ENCODE assay signal across 8 cellular contexts in the genomic region with DNA sequence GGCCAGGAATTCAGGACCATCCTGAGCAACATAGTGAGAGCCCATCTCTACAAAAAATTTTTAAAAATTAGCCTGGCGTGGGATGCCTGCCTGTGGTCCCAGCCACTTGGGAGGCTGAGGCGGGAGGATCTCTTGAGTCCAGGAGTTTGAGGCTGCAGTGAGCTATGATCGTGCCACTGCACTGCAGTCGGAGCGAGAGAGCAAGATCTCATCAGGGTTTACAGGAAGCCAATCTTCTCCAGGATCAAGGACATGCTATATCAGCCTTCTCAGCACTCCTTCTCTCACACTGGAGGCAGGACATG. TPM values are rescaled to one million over a fixed set of nuclear protein-coding genes. Genes with fewer than 3 reads are reported as not detected.
DNase-seq lines count a peak whose midpoint lies in the region; ATAC-seq and TF ChIP-seq lines count a peak whose summit lies in the region.

No MANE protein-coding gene starts in this region.

- no peaks in the 10 kb centered on the region for H3F3A ChIP-seq in OCI-LY1 (ENCODE audit: insufficient read depth, low read length)

- peak overlapping the region; percentile 66 to 72 for H3K4me3 ChIP-seq in CD4-positive, alpha-beta memory T cell (ENCODE audit: low read length in 2 of 2)
- H3K4me3 ChIP-seq in OCI-LY1 (ENCODE audit: low read depth, low read length, poor library complexity, severe bottlenecking), result peak overlapping the region; percentile 68
- H3K4me3 ChIP-seq in duodenal mucosa (ENCODE audit: low read depth in 1 of 2, low read length in 2 of 2), result peak overlapping the region; percentile 12 to 81
- peak overlapping the region in 1 of 2 donors; percentile 67 for H3K4me3 ChIP-seq in neuronal stem cell (ENCODE audit: low read length in 2 of 2)

- no peaks in the 10 kb centered on the region for H3K9me3 Mint-ChIP-seq in CD4-positive, alpha-beta memory T cell

- H3K14ac ChIP-seq in neuronal stem cell (ENCODE audit: low read length), result no peak overlapping the region

- H3K79me2 ChIP-seq in OCI-LY1 (ENCODE audit: insufficient read depth, low read length), result 0 out of 2 replicates have a peak, but pooled peaks cover 5% of the 10 kb centered on the region

- H3K9me3 ChIP-seq in CD4-positive, alpha-beta memory T cell (ENCODE audit: control insufficient read depth in 1 of 2, low read length in 2 of 2), result no peaks in the 10 kb centered on the region
- H3K9me3 ChIP-seq in OCI-LY1 (ENCODE audit: low read length) (no peaks in the 10 kb centered on the region), duodenal mucosa (ENCODE audit: control insufficient read depth in 1 of 2, low read length in 2 of 2) (no peaks in the 10 kb centered on the region), neuronal stem cell (replicated peaks in 1 of 2; ENCODE audit: control insufficient read depth in 2 of 2, insufficient read depth in 1 of 2, low read depth in 1 of 2, low read length in 2 of 2) (no peaks in the 10 kb centered on the region)

- POLR2A ChIA-PET in CD4-positive, alpha-beta memory T cell (lab: Charles Lee; ENCODE audit: partially characterized antibody), result interaction anchor here (0.6 to 1.6 kb wide), 6 partner anchors 9 to 28 kb away, joined by 3 to 5 read pairs (median 4); no protein-coding TSS in a partner anchor

- H3K4ac ChIP-seq in neuronal stem cell (ENCODE audit: low read length), result no peak overlapping the region

- H3K4me2 ChIP-seq in OCI-LY1 (ENCODE audit: low read length) (peak overlapping the region; percentile 87), neuronal stem cell (ENCODE audit: insufficient read depth, low read length, poor library complexity, severe bottlenecking) (no peak overlapping the region)

- no peak overlapping the region for H2BK120ac ChIP-seq in neuronal stem cell (ENCODE audit: low read depth, low read length)

- peaks cover under 1 to 13% of the 10 kb centered on the region in 2 donors for H3K36me3 Mint-ChIP-seq in CD4-positive, alpha-beta memory T cell

- no peaks in the 10 kb centered on the region for H4K20me1 ChIP-seq in OCI-LY1 (ENCODE audit: insufficient read depth, low read length)

- no peaks in the 10 kb centered on the region for H3K27me3 ChIP-seq in CD4-positive, alpha-beta memory T cell (ENCODE audit: insufficient read depth, low read length)
- H3K27me3 ChIP-seq in OCI-LY1 (ENCODE audit: insufficient read depth, low read length), result no peaks in the 10 kb centered on the region
- H3K27me3 ChIP-seq in duodenal mucosa (ENCODE audit: control insufficient read depth in 1 of 2, insufficient read depth in 2 of 2, low read length in 2 of 2), result no peaks in the 10 kb centered on the region
- H3K27me3 ChIP-seq in neuronal stem cell (ENCODE audit: control insufficient read depth in 3 of 3, insufficient read depth in 3 of 3, low read depth in 1 of 3, low read length in 3 of 3), result no peaks in the 10 kb centered on the region

- ATAC-seq in HG02763 (IDR thresholded peaks at IDR 0.05; ENCODE audit: unreplicated experiment) (no peak), GM21723 (IDR thresholded peaks at IDR 0.05; ENCODE audit: unreplicated experiment) (no peak)

- H2AK5ac ChIP-seq in neuronal stem cell (ENCODE audit: low read depth, low read length), result no peak overlapping the region

- peaks cover 5% of the 10 kb centered on the region for H3K79me1 ChIP-seq in neuronal stem cell (ENCODE audit: low read depth, low read length)

- H4K8ac ChIP-seq in neuronal stem cell (ENCODE audit: low read depth, low read length), result no peak overlapping the region

- TF ChIP-seq CTCF in OCI-LY1 (IDR thresholded peaks at IDR 0.05; ENCODE audit: low read length), result no peak

- H3K36me3 ChIP-seq in CD4-positive, alpha-beta memory T cell (ENCODE audit: insufficient read depth, low read length), result no peaks in the 10 kb centered on the region
- H3K36me3 ChIP-seq in OCI-LY1 (ENCODE audit: insufficient read depth, low read length), result peaks cover 4% of the 10 kb centered on the region; the same call in 1 of the 2 replicates
- H3K36me3 ChIP-seq in duodenal mucosa (ENCODE audit: control insufficient read depth in 1 of 2, insufficient read depth in 2 of 2, low read length in 2 of 2), result no peaks in the 10 kb centered on the region
- peaks cover 0 to 4% of the 10 kb centered on the region in 2 donors for H3K36me3 ChIP-seq in neuronal stem cell (replicated peaks in 1 of 2; ENCODE audit: control insufficient read depth in 2 of 2, insufficient read depth in 2 of 2, low read length in 2 of 2)

- H3K9me2 ChIP-seq in OCI-LY1 (ENCODE audit: low read depth, low read length), result no peaks in the 10 kb centered on the region

- H3K27ac ChIP-seq in CD4-positive, alpha-beta memory T cell (ENCODE audit: low read depth, low read length), result peak overlapping the region; percentile 49
- H3K27ac ChIP-seq in OCI-LY1 (ENCODE audit: low read depth, low read length, poor library complexity, severe bottlenecking), result no peak overlapping the region
- no peak overlapping the region for H3K27ac ChIP-seq in duodenal mucosa (ENCODE audit: low read depth, low read length)
- H3K27ac ChIP-seq in neuronal stem cell (replicated peaks; ENCODE audit: low read length), result no peak overlapping the region

- peak overlapping the region; percentile 78 to 99 (median 84) for H3K4me3 Mint-ChIP-seq in CD4-positive, alpha-beta memory T cell

- no peak overlapping the region for H3K23ac ChIP-seq in neuronal stem cell (ENCODE audit: low read depth, low read length, poor library complexity)

- H3K4me1 Mint-ChIP-seq in CD4-positive, alpha-beta memory T cell, result peaks cover 29 to 65% (median 43%) of the 10 kb centered on the region in 4 donors

- DNase-seq in CD4-positive, alpha-beta memory T cell, result no peak
- DNase-seq in neuronal stem cell (ENCODE audit: low spot score), result no peak
- no peak for DNase-seq in effector CD4-positive, alpha-beta T cell
- DNase-seq in NCI-H1417 treated with DMSO at 0.1 percent for 48 hours (lab: John Stamatoyannopoulos, UW), result no peak

- peaks cover 48% of the 10 kb centered on the region for H3K4me1 ChIP-seq in CD4-positive, alpha-beta memory T cell (ENCODE audit: insufficient read depth, low read length)
- peaks cover 52% of the 10 kb centered on the region for H3K4me1 ChIP-seq in OCI-LY1 (ENCODE audit: insufficient read depth, low read length, severe bottlenecking)
- peaks cover 73 to 74% of the 10 kb centered on the region in 2 donors for H3K4me1 ChIP-seq in duodenal mucosa (ENCODE audit: control insufficient read depth in 1 of 2, insufficient read depth in 2 of 2, low read length in 2 of 2)
- H3K4me1 ChIP-seq in neuronal stem cell (ENCODE audit: control insufficient read depth in 2 of 2, insufficient read depth in 1 of 2, low read depth in 1 of 2, low read length in 2 of 2), result peaks cover 10 to 16% of the 10 kb centered on the region in 2 donors

- H3K9ac ChIP-seq in OCI-LY1 (ENCODE audit: low read length) (peak overlapping the region; percentile 55; the same call in 1 of the 2 replicates), duodenal mucosa (ENCODE audit: low read depth in 1 of 2, low read length in 2 of 2) (no peak overlapping the region), neuronal stem cell (ENCODE audit: low read depth, low read length, poor library complexity) (no peak overlapping the region)

- H3K27ac Mint-ChIP-seq in CD4-positive, alpha-beta memory T cell, result peak overlapping the region; percentile 64 to 90 (median 86)

- intact Hi-C loops in CD4-positive, alpha-beta memory T cell (cut with micrococcal nuclease), result loop anchor here (2.0 to 10.0 kb wide), 4 partner anchors 66 to 1032 kb away; a partner anchor contains a TSS

- no peak overlapping the region for H2BK12ac ChIP-seq in neuronal stem cell (ENCODE audit: low read length)

- no CpG with 5 or more reads among the region's 5 CpGs for WGBS in neuronal stem cell (ENCODE audit: extremely low coverage in 2 of 2, insufficient read length in 2 of 2, insufficient replicate concordance in 1 of 2), 2 donors

- CTCF ChIA-PET in CD4-positive, alpha-beta memory T cell (lab: Charles Lee; ENCODE audit: partially characterized antibody), result interaction anchor here (0.7 to 7.8 kb wide), 10 partner anchors 11 to 56 kb away, joined by 3 to 46 read pairs (median 4); no protein-coding TSS in a partner anchor

- H4K91ac ChIP-seq in neuronal stem cell (ENCODE audit: low read depth, low read length, poor library complexity), result no peak overlapping the region

- H2BK15ac ChIP-seq in neuronal stem cell (ENCODE audit: low read length), result no peak overlapping the region

- no peak overlapping the region for H3K18ac ChIP-seq in neuronal stem cell (ENCODE audit: low read length)

- no peak overlapping the region for H2BK5ac ChIP-seq in neuronal stem cell (ENCODE audit: low read length)

- H2AFZ ChIP-seq in OCI-LY1 (ENCODE audit: low read length) (peak overlapping the region; percentile 61; the same call in 1 of the 2 replicates), neuronal stem cell (ENCODE audit: low read length) (peak overlapping the region; percentile 90)

- no peaks in the 10 kb centered on the region for H3K27me3 Mint-ChIP-seq in CD4-positive, alpha-beta memory T cell

RNA-seq across cellular contexts. Expression of a gene that starts 0.5 kb away (rescaled TPM):
- 10 to 100 TPM; 10.8 to 11.1 TPM for total RNA-seq in CD4-positive, alpha-beta memory T cell
- 1 to 10 TPM; 8.1 to 8.7 TPM for polyA plus RNA-seq in CD4-positive, alpha-beta memory T cell
- 2.2 TPM for polyA plus RNA-seq in neuronal stem cell (2013, experiment 1 of 2)
- polyA plus RNA-seq in neuronal stem cell (2013, experiment 2 of 2), result 2.3 TPM

RNA-seq across cellular contexts. Expression of a gene that starts 2.0 kb away (rescaled TPM):
- total RNA-seq in CD4-positive, alpha-beta memory T cell, result 10 to 100 TPM; 61.5 to 66.6 TPM
- polyA plus RNA-seq in CD4-positive, alpha-beta memory T cell, result 10 to 100 TPM in 1 of 2 donors, 1 to 10 TPM in 1; 9.6 to 33.2 TPM
- polyA plus RNA-seq in neuronal stem cell (2013, experiment 1 of 2), result 19.7 TPM
- 20.5 TPM for polyA plus RNA-seq in neuronal stem cell (2013, experiment 2 of 2)
